In genomic region chrX:2342281-2342688, GRCh38 we compare ENCODE assay signal across 20 cellular contexts.
DNase-seq lines count a peak whose midpoint lies in the region; ATAC-seq, FAIRE-seq and TF ChIP-seq lines count a peak whose summit lies in the region.
"Had no signal": no experiment of that assay in that cellular context is flagged by ENCODE, and none has a peak within 500 bp of the region (broad histone marks: within the 10 kb centered on the region; RNA-seq: fewer than 3 reads in every experiment).

No MANE protein-coding gene starts in this region.

- peaks cover 32% of the 10 kb centered on the region for H3K9me3 Mint-ChIP-seq in mesothelial cell of epicardium

- peak overlapping the region; percentile 78 for H3K9ac ChIP-seq in smooth muscle cell (ENCODE audit: low read depth)

- H2AFZ ChIP-seq in hepatocyte (no peak overlapping the region), smooth muscle cell (ENCODE audit: low read depth) (no peak overlapping the region)

- H3K4me1 Mint-ChIP-seq in mesothelial cell of epicardium = no peaks in the 10 kb centered on the region
- H3K4me1 Mint-ChIP-seq: activated CD4-positive, alpha-beta T cell treated with anti-CD3 and anti-CD28 coated beads for 36 hours; activated naive CD4-positive, alpha-beta T cell treated with anti-CD3 and anti-CD28 coated beads, Interleukin-2, amount 50 U/mL, for 24 hours; brain had no signal

- no peaks in the 10 kb centered on the region for H4K20me1 ChIP-seq in hepatocyte (ENCODE audit: insufficient read depth, poor library complexity, severe bottlenecking)
- peaks cover 3% of the 10 kb centered on the region for H4K20me1 ChIP-seq in smooth muscle cell (ENCODE audit: low read depth)

- H3K4me2 ChIP-seq in hepatocyte = no peak overlapping the region
- peak overlapping the region; percentile 77 for H3K4me2 ChIP-seq in smooth muscle cell

- ATAC-seq in body of pancreas (no peak), HG03045 (IDR thresholded peaks at IDR 0.05; ENCODE audit: unreplicated experiment) (no peak), pancreas (no peak)
- ATAC-seq: activated CD4-positive, alpha-beta T cell treated with anti-CD3 and anti-CD28 coated beads for 36 hours; T-cell had no signal

- no peaks in the 10 kb centered on the region for H3K36me3 ChIP-seq in SJSA1
- H3K36me3 ChIP-seq in hepatocyte (replicated peaks; ENCODE audit: insufficient read depth, low read depth) = no peaks in the 10 kb centered on the region
- H3K36me3 ChIP-seq in smooth muscle cell (ENCODE audit: low read depth) = no peaks in the 10 kb centered on the region
- H3K36me3 ChIP-seq in body of pancreas (replicated peaks in 1 of 2; ENCODE audit: insufficient read depth in 1 of 2, low read depth in 2 of 2) = no peaks in the 10 kb centered on the region
- no peaks in the 10 kb centered on the region for H3K36me3 ChIP-seq in pancreas

- 93% methylated on average over 9 of the region's 9 CpGs for WGBS in hepatocyte (ENCODE audit: low lambda C conversion rate, missing lambda C conversion rate)
- 64% methylated on average over 9 of the region's 9 CpGs for WGBS in smooth muscle cell (ENCODE audit: low lambda C conversion rate)
- 70 to 77% methylated on average over 9 of the region's 9 CpGs for WGBS in body of pancreas, 2 donors
- 83 to 87% methylated on average over 9 of the region's 9 CpGs for WGBS in pancreas, 2 donors

- H3K4me3 ChIP-seq in SJSA1 = no peak overlapping the region
- no peak overlapping the region for H3K4me3 ChIP-seq in epithelial cell of esophagus (ENCODE audit: low read length)
- no peak overlapping the region for H3K4me3 ChIP-seq in hepatocyte
- H3K4me3 ChIP-seq in smooth muscle cell = no peak overlapping the region
- no peak overlapping the region for H3K4me3 ChIP-seq in body of pancreas
- no peak overlapping the region for H3K4me3 ChIP-seq in pancreas
- H3K4me3 ChIP-seq: dorsolateral prefrontal cortex had no signal

- H3K9me3 ChIP-seq in SJSA1 (replicated peaks) = no peaks in the 10 kb centered on the region
- no peaks in the 10 kb centered on the region for H3K9me3 ChIP-seq in hepatocyte (ENCODE audit: low read depth)
- no peaks in the 10 kb centered on the region for H3K9me3 ChIP-seq in smooth muscle cell (replicated peaks; ENCODE audit: low read depth)
- no peaks in the 10 kb centered on the region for H3K9me3 ChIP-seq in body of pancreas
- H3K9me3 ChIP-seq in pancreas = no peaks in the 10 kb centered on the region

- no peak for DNase-seq in SJSA1 (ENCODE audit: low read depth in 1 of 2, low spot score in 2 of 2)
- DNase-seq in epithelial cell of esophagus (ENCODE audit: low read depth) = peak; percentile 57
- no peak for DNase-seq in hepatocyte (ENCODE audit: low spot score)
- DNase-seq in smooth muscle cell (lab: John Stamatoyannopoulos, UW; ENCODE audit: unreplicated experiment) = no peak
- DNase-seq in body of pancreas = no peak
- no peak for DNase-seq in mesothelial cell of epicardium (ENCODE audit: low spot score in 2 of 2, unreplicated experiment in 2 of 2)
- no peak for DNase-seq in pancreas
- DNase-seq: activated CD4-positive, alpha-beta T cell treated with anti-CD3 and anti-CD28 coated beads for 36 hours; AML-193; dorsolateral prefrontal cortex; foreskin melanocyte; NCI-H1417 treated with DMSO at 0.1 percent for 48 hours; NCI-H524 treated with DMSO at 0.1 percent for 48 hours; stimulated activated CD8-positive, alpha-beta memory T cell treated with anti-CD3 and anti-CD28 coated beads, Interleukin-4, amount 100 ng/mL, for 48 hours; T-cell had no signal

- H3K4me3 Mint-ChIP-seq in mesothelial cell of epicardium = no peak overlapping the region
- H3K4me3 Mint-ChIP-seq: activated CD4-positive, alpha-beta T cell treated with anti-CD3 and anti-CD28 coated beads for 36 hours; activated naive CD4-positive, alpha-beta T cell treated with anti-CD3 and anti-CD28 coated beads, Interleukin-2, amount 50 U/mL, for 24 hours; activated T-helper 1 cell treated with anti-CD3 and anti-CD28 coated beads, Interleukin-12 subunit alpha, Interleukin-12 subunit beta, Interleukin-2, Interleukin-4 antibody, amounts not matched to agents 30 ng/mL and 10 ng/mL and 1 ng/mL, durations not matched to agents 14 hours and 24 hours and 36 hours; brain; T-cell had no signal

- no peak for FAIRE-seq in pancreas (lab: Jason Lieb, UNC)

- TF ChIP-seq CTCF in epithelial cell of esophagus (IDR thresholded peaks at IDR 0.05; ENCODE audit: insufficient read depth, low read depth, low read length, missing control alignments) (no peak), hepatocyte (IDR thresholded peaks at IDR 0.05; ENCODE audit: poor library complexity) (no peak), smooth muscle cell (IDR thresholded peaks at IDR 0.05; ENCODE audit: borderline replicate concordance, insufficient read depth, poor library complexity, severe bottlenecking) (no peak), body of pancreas (IDR thresholded peaks at IDR 0.05) (no peak), mesothelial cell of epicardium (IDR thresholded peaks at IDR 0.05; ENCODE audit: unreplicated experiment) (no peak), pancreas (IDR thresholded peaks at IDR 0.05) (no peak)

- peaks cover 27% of the 10 kb centered on the region for H3K4me1 ChIP-seq in SJSA1 (replicated peaks)
- no peaks in the 10 kb centered on the region for H3K4me1 ChIP-seq in hepatocyte (ENCODE audit: insufficient read depth)
- no peaks in the 10 kb centered on the region for H3K4me1 ChIP-seq in smooth muscle cell (ENCODE audit: low read depth)
- H3K4me1 ChIP-seq in body of pancreas = peaks cover 7% of the 10 kb centered on the region
- peaks cover 0 to 7% (median 0%) of the 10 kb centered on the region in 3 donors for H3K4me1 ChIP-seq in pancreas

- H3K27me3 Mint-ChIP-seq in mesothelial cell of epicardium (ENCODE audit: low read depth) = no peaks in the 10 kb centered on the region
- H3K27me3 Mint-ChIP-seq: activated CD4-positive, alpha-beta T cell treated with anti-CD3 and anti-CD28 coated beads for 36 hours; activated naive CD4-positive, alpha-beta T cell treated with anti-CD3 and anti-CD28 coated beads, Interleukin-2, amount 50 U/mL, for 24 hours; brain; T-cell had no signal

- peaks cover 18% of the 10 kb centered on the region for H3F3A ChIP-seq in smooth muscle cell (ENCODE audit: low read depth)

- no peak overlapping the region for H3K27ac Mint-ChIP-seq in mesothelial cell of epicardium
- H3K27ac Mint-ChIP-seq: activated CD4-positive, alpha-beta T cell treated with anti-CD3 and anti-CD28 coated beads for 36 hours; activated naive CD4-positive, alpha-beta T cell treated with anti-CD3 and anti-CD28 coated beads, Interleukin-2, amount 50 U/mL, for 24 hours; activated T-helper 1 cell treated with anti-CD3 and anti-CD28 coated beads, Interleukin-12 subunit alpha, Interleukin-12 subunit beta, Interleukin-2, Interleukin-4 antibody, amounts not matched to agents 30 ng/mL and 10 ng/mL and 1 ng/mL, durations not matched to agents 14 hours and 24 hours and 36 hours; T-cell had no signal

- H3K79me2 ChIP-seq in hepatocyte (peaks cover 3% of the 10 kb centered on the region), smooth muscle cell (ENCODE audit: low read depth) (no peaks in the 10 kb centered on the region)

- intact Hi-C loops in body of pancreas (cut with DNase I) = no loop called here
- intact Hi-C loops in pancreas (cut with DNase I) = no loop called here

- H3K9me2 ChIP-seq in hepatocyte (replicated peaks; ENCODE audit: insufficient read depth) = no peaks in the 10 kb centered on the region

- no peak for TF ChIP-seq POLR2A in body of pancreas (IDR thresholded peaks at IDR 0.05)

- H3K36me3 Mint-ChIP-seq in mesothelial cell of epicardium = peaks cover 54% of the 10 kb centered on the region

- H3K27me3 ChIP-seq in SJSA1 (replicated peaks) (no peaks in the 10 kb centered on the region), hepatocyte (no peaks in the 10 kb centered on the region), smooth muscle cell (ENCODE audit: low read depth) (no peaks in the 10 kb centered on the region), body of pancreas (no peaks in the 10 kb centered on the region), pancreas (no peaks in the 10 kb centered on the region)
- H3K27me3 ChIP-seq: dorsolateral prefrontal cortex had no signal

- H3K27ac ChIP-seq in SJSA1 (peak overlapping the region; percentile 86), hepatocyte (peak overlapping the region; percentile 65), smooth muscle cell (ENCODE audit: low read depth) (peak overlapping the region; percentile 98), body of pancreas (no peak overlapping the region), pancreas (peak overlapping the region in 1 of 4 donors; percentile 5)
- H3K27ac ChIP-seq: dorsolateral prefrontal cortex, epithelial cell of prostate had no signal

Comparison
In these comparisons a context has a peak if more than half of its experiments do, and no peak if none do; other contexts are left out.
1. H3K27ac ChIP-seq: peak in SJSA1 (single experiment), hepatocyte (single experiment) and smooth muscle cell (single experiment); none in body of pancreas (0 of 4).